In the genomic region with DNA sequence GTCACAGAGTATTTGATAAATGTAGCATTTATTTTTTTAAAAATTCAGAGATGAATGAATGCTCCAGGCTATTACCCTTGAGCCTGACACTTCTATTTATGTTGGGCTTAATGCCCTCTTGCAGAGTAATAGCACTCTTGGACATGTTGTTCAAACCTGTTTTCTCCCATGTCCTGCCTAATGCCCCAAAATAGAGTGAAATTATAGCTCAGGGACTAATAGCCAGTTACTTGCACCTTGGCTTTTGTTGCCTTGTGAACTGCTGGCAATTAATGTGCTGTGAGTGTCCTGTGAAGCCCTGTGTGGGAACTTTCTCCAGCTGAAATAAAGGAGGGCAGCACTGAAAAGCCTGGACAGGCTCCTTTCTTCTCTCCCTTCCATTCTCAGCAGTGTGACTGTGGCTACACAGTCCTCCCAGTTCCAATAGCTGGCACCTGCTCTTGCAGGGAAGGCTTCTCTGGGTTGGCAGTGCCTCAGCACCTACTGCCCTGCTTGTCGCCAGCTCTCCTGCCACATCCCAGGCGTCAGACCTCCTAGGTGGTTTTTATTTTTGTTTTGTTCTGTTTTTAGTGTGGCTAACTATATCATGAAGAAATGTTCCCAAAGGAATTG, we compare ENCODE assay signal across 20 cellular contexts.
A peak's percentile ranks its signal among the peaks of the same experiment; 100 is the strongest.
DNase-seq lines count a peak whose midpoint lies in the region; ATAC-seq and TF ChIP-seq lines count a peak whose summit lies in the region.
"Had no signal": no experiment of that assay in that cellular context is flagged by ENCODE, and none has a peak within 500 bp of the region (broad histone marks: within the 10 kb centered on the region; RNA-seq: fewer than 3 reads in every experiment).

No MANE protein-coding gene starts in this region.

- TF ChIP-seq CTCF in GM13976 (IDR thresholded peaks at IDR 0.05; ENCODE audit: borderline replicate concordance, control extremely low read depth, extremely low read depth, insufficient read depth, missing control alignments) (no peak), lower leg skin (IDR thresholded peaks at IDR 0.05) (no peak)

- no peak for TF ChIP-seq POLR2A in lower leg skin (IDR thresholded peaks at IDR 0.05)

- peak; percentile 5 for DNase-seq in NCI-H1105 treated with DMSO at 0.1 percent for 48 hours (lab: John Stamatoyannopoulos, UW)
- no peak for DNase-seq in NCI-H1105 (lab: John Stamatoyannopoulos, UW)
- DNase-seq in cerebellar cortex (ENCODE audit: low spot score), result peak; percentile 51
- peak in 33 of 51 donors; percentile 11 to 79 (median 42) for DNase-seq in hypothalamus (lab: John Stamatoyannopoulos, UW)
- DNase-seq in retina, result peak; percentile 34
- DNase-seq in GM13976 (ENCODE audit: low spot score), result no peak
- no peak for DNase-seq in lower leg skin (ENCODE audit: low spot score in 2 of 2)
- DNase-seq: activated CD4-positive, alpha-beta memory T cell treated with anti-CD3 and anti-CD28 coated beads for 36 hours; activated naive CD4-positive, alpha-beta T cell treated with anti-CD3 and anti-CD28 coated beads, Interleukin-2, amount 50 U/mL, for 16 hours; activated T-cell treated with anti-CD3 and anti-CD28 coated beads, Interleukin-2, amount 50 U/mL, for 1 hour; dermis blood vessel endothelial cell; erythroblast; NCI-H1436 treated with DMSO at 0.1 percent for 48 hours; NCI-H345; stimulated activated CD4-positive, alpha-beta T cell treated with anti-CD3 and anti-CD28 coated beads, Interleukin-15, amount 100 ng/mL, for 24 hours; stimulated activated naive B cell treated with anti-CD40 and anti-IgM and Interleukin-4, amounts not matched to agents 10 μg/mL and 1 μg/mL and 100 μg/mL, for 72 hours; T-helper 1 cell; transverse colon had no signal

- 71 to 77% methylated on average over 2 of the region's 2 CpGs for WGBS in lower leg skin, 2 donors

- ATAC-seq in GM19328 (IDR thresholded peaks at IDR 0.05; ENCODE audit: unreplicated experiment), result no peak
- ATAC-seq: stimulated activated naive B cell treated with anti-CD40 and anti-IgM and Interleukin-4, amounts not matched to agents 10 μg/mL and 1 μg/mL and 100 μg/mL, for 72 hours had no signal

- intact Hi-C loops in lower leg skin (cut with DNase I; ENCODE audit: low total_unique reads), result no loop called here

- in situ Hi-C loops in GM13976 (cut with MboI; ENCODE audit: low sequenced_read_pairs, unreplicated experiment), result no loop called here

- no peak overlapping the region for H3K4me3 ChIP-seq in lower leg skin (ENCODE audit: low read depth, poor library complexity, severe bottlenecking)
- H3K4me3 ChIP-seq: BLaER1, transverse colon had no signal

Comparison
In these comparisons a context has a peak if more than half of its experiments do, and no peak if none do; other contexts are left out.
1. DNase-seq: peak in NCI-H1105 treated with DMSO at 0.1 percent for 48 hours (single experiment), cerebellar cortex (single experiment), hypothalamus (33 of 51) and retina (single experiment); none in NCI-H1105 (single experiment), GM13976 (single experiment) and lower leg skin (0 of 2).